ENCODE assay signal across 16 cellular contexts in the genomic region with DNA sequence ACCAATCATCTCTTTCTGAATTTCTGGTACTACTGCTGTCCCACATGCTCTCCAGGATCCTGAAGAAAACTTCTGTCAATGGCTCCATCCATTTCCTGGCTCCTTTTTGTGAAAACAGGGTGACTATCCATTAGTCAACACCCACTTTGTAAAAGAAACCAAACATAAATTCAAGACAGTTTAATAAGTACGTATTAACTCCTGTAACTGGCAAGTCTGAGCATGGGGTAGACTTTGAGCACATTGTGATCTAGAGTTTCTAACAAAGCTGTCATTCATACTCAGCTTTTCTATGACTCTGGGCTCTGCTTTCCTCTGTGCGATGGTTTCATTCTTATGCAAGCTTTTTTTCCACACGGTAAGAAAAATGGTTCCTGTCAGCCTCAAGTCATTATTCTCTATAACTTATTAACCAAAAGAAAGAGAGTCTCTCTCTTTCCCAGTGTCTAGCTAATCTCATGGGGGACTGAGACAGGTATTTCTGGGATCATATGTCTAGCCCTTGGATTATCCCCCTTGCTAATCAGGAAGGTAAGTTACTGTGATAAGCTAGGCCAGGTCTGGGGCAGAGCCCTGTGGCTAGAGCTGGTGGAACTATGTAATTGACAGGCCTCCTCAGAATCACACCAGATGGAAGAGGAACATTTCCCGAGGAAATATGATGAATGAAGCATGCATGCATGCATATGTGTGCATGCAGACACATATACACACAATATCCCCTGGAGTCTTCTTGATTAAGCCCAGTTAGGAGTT.
"Had no signal": no experiment of that assay in that cellular context is flagged by ENCODE, and none has a peak within 500 bp of the region (broad histone marks: within the 10 kb centered on the region; RNA-seq: fewer than 3 reads in every experiment).

No MANE protein-coding gene starts in this region.

- DNase-seq: activated B cell treated with CpG ODN at 0.5 μM for 24 hours; activated CD4-positive, alpha-beta T cell treated with anti-CD3 and anti-CD28 coated beads for 48 hours; activated CD8-positive, alpha-beta T cell treated with anti-CD3 and anti-CD28 coated beads for 36 hours; activated effector memory CD4-positive, alpha-beta T cell treated with Interleukin-2 at 50 U/mL for 16 hours; activated T-cell treated with anti-CD3 and anti-CD28 coated beads, Interleukin-2, amount 50 U/mL, for 4 hours; adrenal gland; effector CD8-positive, alpha-beta T cell; islet precursor cell; left ventricle myocardium superior; mesendoderm; natural killer cell; sigmoid colon; spleen; T-helper 17 cell had no signal

- ATAC-seq: activated CD8-positive, alpha-beta T cell treated with anti-CD3 and anti-CD28 coated beads for 36 hours; activated T-cell treated with anti-CD3 and anti-CD28 coated beads, Interleukin-2, amount 50 U/mL, for 4 hours; gastroesophageal sphincter; left ventricle myocardium superior; natural killer cell; T-helper 17 cell had no signal

- H3K36me3 ChIP-seq: adrenal gland, gastroesophageal sphincter, prostate gland, sigmoid colon, spleen had no signal

- H3K4me3 ChIP-seq: adrenal gland, gastroesophageal sphincter, prostate gland, sigmoid colon, spleen had no signal

- H3K9me3 ChIP-seq: adrenal gland, gastroesophageal sphincter, prostate gland, sigmoid colon, spleen had no signal

- H3K4me1 ChIP-seq: adrenal gland, gastroesophageal sphincter, prostate gland, spleen had no signal

- H3K27ac ChIP-seq: adrenal gland, gastroesophageal sphincter, prostate gland, sigmoid colon, spleen had no signal

- H3K27me3 ChIP-seq: adrenal gland, gastroesophageal sphincter, sigmoid colon, spleen had no signal
